Comparison of ENCODE assay signal across 12 cellular contexts in genomic region chr12:49332891-49333371, GRCh38. TPM values are rescaled to one million over a fixed set of nuclear protein-coding genes. Genes with fewer than 3 reads are reported as not detected.
DNase-seq lines count a peak whose midpoint lies in the region; ATAC-seq and TF ChIP-seq lines count a peak whose summit lies in the region.
"Had no signal": no experiment of that assay in that cellular context is flagged by ENCODE, and none has a peak within 500 bp of the region (broad histone marks: within the 10 kb centered on the region; RNA-seq: fewer than 3 reads in every experiment).

No MANE protein-coding gene starts in this region.

- no peaks in the 10 kb centered on the region for H4K20me1 ChIP-seq in fibroblast of lung (ENCODE audit: control insufficient read depth, extremely low read depth, insufficient read depth, low read length)

- TF ChIP-seq CTCF in CD8-positive, alpha-beta T cell (IDR thresholded peaks at IDR 0.05) = no peak
- TF ChIP-seq CTCF in fibroblast of lung (conservative IDR thresholded peaks at IDR 0.05 in 1 of 2, IDR thresholded peaks at IDR 0.05 in 1 of 2; ENCODE audit: low read depth in 1 of 2, low read length in 2 of 2) = no peak
- TF ChIP-seq CTCF in type B pancreatic cell (conservative IDR thresholded peaks at IDR 0.05) = no peak

- no peaks in the 10 kb centered on the region for H3K36me3 ChIP-seq in CD8-positive, alpha-beta T cell (ENCODE audit: insufficient read depth, low read length)
- peaks cover 5% of the 10 kb centered on the region for H3K36me3 ChIP-seq in fibroblast of lung (ENCODE audit: control insufficient read depth, insufficient read depth, low read length)
- H3K36me3 ChIP-seq: ascending aorta had no signal

- POLR2A ChIA-PET in CD8-positive, alpha-beta T cell (lab: Charles Lee) = interaction anchor here (1.7 kb wide), 1 partner anchor 8 kb away, joined by 7 read pairs; no protein-coding TSS in a partner anchor

- H3K36me3 Mint-ChIP-seq in CD8-positive, alpha-beta T cell = no peaks in the 10 kb centered on the region
- H3K36me3 Mint-ChIP-seq in type B pancreatic cell = peaks cover 4% of the 10 kb centered on the region

- peaks cover 18% of the 10 kb centered on the region for H3K27me3 ChIP-seq in CD8-positive, alpha-beta T cell (ENCODE audit: insufficient read depth, low read length)
- peaks cover 19% of the 10 kb centered on the region for H3K27me3 ChIP-seq in fibroblast of lung (ENCODE audit: control insufficient read depth, insufficient read depth, low read length)

- CTCF ChIA-PET in CD8-positive, alpha-beta T cell (lab: Charles Lee) = interaction anchor here (0.8 to 5.2 kb wide), 9 partner anchors 9 to 245 kb away, joined by 3 to 35 read pairs (median 8); partner anchors contain the start of genes DNAJC22, PRPH and TROAP

- peak overlapping the region; percentile 61 for H3K4me3 Mint-ChIP-seq in CD8-positive, alpha-beta T cell
- no peak overlapping the region for H3K4me3 Mint-ChIP-seq in type B pancreatic cell

- H3K27ac Mint-ChIP-seq in CD8-positive, alpha-beta T cell = no peak overlapping the region
- no peak overlapping the region for H3K27ac Mint-ChIP-seq in type B pancreatic cell

- H2AFZ ChIP-seq in fibroblast of lung (ENCODE audit: low read length) = peak overlapping the region; percentile 57

- H3K9ac ChIP-seq in fibroblast of lung (ENCODE audit: insufficient read depth, low read length) = no peak overlapping the region

- H3K4me2 ChIP-seq in fibroblast of lung (ENCODE audit: extremely low read depth, insufficient read depth, low read length) = no peak overlapping the region

- peaks cover 24% of the 10 kb centered on the region for H3K4me1 Mint-ChIP-seq in CD8-positive, alpha-beta T cell (ENCODE audit: low read depth)
- H3K4me1 Mint-ChIP-seq in type B pancreatic cell (ENCODE audit: unreplicated experiment) = peaks cover 19% of the 10 kb centered on the region

- no peak overlapping the region for H3K27ac ChIP-seq in CD8-positive, alpha-beta T cell (ENCODE audit: low read depth, low read length)
- H3K27ac ChIP-seq in fibroblast of lung (ENCODE audit: insufficient read depth, low read length) = no peak overlapping the region
- H3K27ac ChIP-seq: ascending aorta had no signal

- H3K4me3 ChIP-seq in CD8-positive, alpha-beta T cell (ENCODE audit: low read depth, low read length) = no peak overlapping the region
- H3K4me3 ChIP-seq in fibroblast of lung (replicated peaks in 1 of 4; ENCODE audit: control extremely low read depth in 1 of 4, insufficient read depth in 1 of 4, low read depth in 3 of 4, low read length in 4 of 4) = peak overlapping the region in 1 of 4 experiments; percentile 34

- no peaks in the 10 kb centered on the region for H3K79me2 ChIP-seq in fibroblast of lung (ENCODE audit: control insufficient read depth, insufficient read depth, low read length)

- H3K9me3 ChIP-seq in CD8-positive, alpha-beta T cell (ENCODE audit: low read length) = no peaks in the 10 kb centered on the region
- no peaks in the 10 kb centered on the region for H3K9me3 ChIP-seq in fibroblast of lung (ENCODE audit: control insufficient read depth, insufficient read depth, low read depth, low read length)
- H3K9me3 ChIP-seq: ascending aorta had no signal

- intact Hi-C loops in CD8-positive, alpha-beta T cell (cut with DNase I, micrococcal nuclease) = no loop called here

- H3K27me3 Mint-ChIP-seq in CD8-positive, alpha-beta T cell (ENCODE audit: low read depth) = peaks cover 45% of the 10 kb centered on the region
- H3K27me3 Mint-ChIP-seq in type B pancreatic cell = peaks cover 35% of the 10 kb centered on the region

- no peak for ATAC-seq in CD8-positive, alpha-beta T cell
- no peak for ATAC-seq in GM21360 (IDR thresholded peaks at IDR 0.05; ENCODE audit: unreplicated experiment)
- ATAC-seq: left ventricle myocardium superior had no signal

- no peak for DNase-seq in CD8-positive, alpha-beta T cell
- DNase-seq in NCI-H748 treated with DMSO at 0.1 percent for 48 hours (lab: John Stamatoyannopoulos, UW) = peak; percentile 27
- DNase-seq in fibroblast of lung (ENCODE audit: low read depth in 2 of 2) = no peak
- DNase-seq in retina = peak; percentile 33
- DNase-seq in putamen (ENCODE audit: low spot score) = no peak
- DNase-seq in NOMO-1 (lab: John Stamatoyannopoulos, UW; ENCODE audit: unreplicated experiment in 2 of 2) = no peak
- DNase-seq in type B pancreatic cell (ENCODE audit: extremely low spot score, unreplicated experiment) = no peak
- DNase-seq: left ventricle myocardium superior, NCI-H2227 treated with DMSO at 0.1 percent for 48 hours, SHP77 treated with DMSO at 0.1 percent for 48 hours had no signal

- H3K4me1 ChIP-seq in CD8-positive, alpha-beta T cell (ENCODE audit: insufficient read depth, low read length) = peaks cover 8% of the 10 kb centered on the region
- no peaks in the 10 kb centered on the region for H3K4me1 ChIP-seq in fibroblast of lung (ENCODE audit: control insufficient read depth, extremely low read depth, insufficient read depth, low read length)

- H3K9me3 Mint-ChIP-seq in CD8-positive, alpha-beta T cell = no peaks in the 10 kb centered on the region
- H3K9me3 Mint-ChIP-seq in type B pancreatic cell = no peaks in the 10 kb centered on the region

RNA-seq across cellular contexts. Expression of gene C1QL4, which starts 4.1 kb away (rescaled TPM):
- not detected for total RNA-seq in CD8-positive, alpha-beta T cell
- total RNA-seq in fibroblast of lung (0.17 TPM in 1 of 2 replicates, not detected in the other), type B pancreatic cell (ENCODE audit: low replicate concordance) (0.17 and 1.2 TPM in 2 replicates)
- 0.10 TPM in 1 of 2 replicates, not detected in the other for polyA plus RNA-seq in fibroblast of lung
- 0.08 and 0.56 TPM in 2 replicates for polyA plus RNA-seq in fibroblast of lung (2012)
- not detected in 2 replicates for polyA minus RNA-seq in fibroblast of lung (ENCODE audit: low replicate concordance)
- total RNA-seq: ascending aorta, left ventricle myocardium superior had no signal

RNA-seq across cellular contexts. Expression of gene TROAP, which starts 9.9 kb away (rescaled TPM):
- total RNA-seq in CD8-positive, alpha-beta T cell = under 1 TPM; 0.49 to 0.72 TPM
- total RNA-seq in fibroblast of lung (0.51 and 6.3 TPM in 2 replicates), type B pancreatic cell (ENCODE audit: low replicate concordance) (21.7 and 66.3 TPM in 2 replicates)
- polyA plus RNA-seq in fibroblast of lung = 4.8 and 22.4 TPM in 2 replicates
- 8.0 and 26.6 TPM in 2 replicates for polyA plus RNA-seq in fibroblast of lung (2012)
- polyA minus RNA-seq in fibroblast of lung (ENCODE audit: low replicate concordance) = 20.1 and 62.8 TPM in 2 replicates
- total RNA-seq: ascending aorta had no signal

RNA-seq across cellular contexts. Expression of gene DNAJC22, which starts 13.8 kb away (rescaled TPM):
- not detected for total RNA-seq in CD8-positive, alpha-beta T cell
- 4.6 and 4.8 TPM in 2 replicates for total RNA-seq in fibroblast of lung
- polyA plus RNA-seq in fibroblast of lung = 2.4 and 5.7 TPM in 2 replicates
- polyA plus RNA-seq in fibroblast of lung (2012) = 2.5 and 4.6 TPM in 2 replicates
- polyA minus RNA-seq in fibroblast of lung (ENCODE audit: low replicate concordance) = 2.1 and 8.0 TPM in 2 replicates
- 3.6 and 5.0 TPM in 2 replicates for total RNA-seq in type B pancreatic cell (ENCODE audit: low replicate concordance)
- total RNA-seq: ascending aorta had no signal

RNA-seq across cellular contexts. Expression of gene SPATS2, which starts 34.3 kb away (rescaled TPM):
- 1 to 10 TPM; 5.6 to 7.2 TPM for total RNA-seq in CD8-positive, alpha-beta T cell
- total RNA-seq in fibroblast of lung (14.1 and 22.1 TPM in 2 replicates), type B pancreatic cell (ENCODE audit: low replicate concordance) (32.0 and 40.3 TPM in 2 replicates)
- 33.2 and 43.6 TPM in 2 replicates for polyA plus RNA-seq in fibroblast of lung
- 22.5 and 23.7 TPM in 2 replicates for polyA plus RNA-seq in fibroblast of lung (2012)
- 41.3 and 84.8 TPM in 2 replicates for polyA minus RNA-seq in fibroblast of lung (ENCODE audit: low replicate concordance)

RNA-seq across cellular contexts. Expression of gene PRPH, which starts 38.0 kb away (rescaled TPM):
- not detected for total RNA-seq in CD8-positive, alpha-beta T cell
- total RNA-seq in fibroblast of lung (0.26 and 0.50 TPM in 2 replicates), type B pancreatic cell (ENCODE audit: low replicate concordance) (1.8 and 7.3 TPM in 2 replicates)
- 0.06 and 0.49 TPM in 2 replicates for polyA plus RNA-seq in fibroblast of lung
- polyA plus RNA-seq in fibroblast of lung (2012) = 0.75 TPM in 1 of 2 replicates, not detected in the other
- polyA minus RNA-seq in fibroblast of lung (ENCODE audit: low replicate concordance) = 0.70 TPM in 1 of 2 replicates, not detected in the other
- total RNA-seq: ascending aorta, left ventricle myocardium superior had no signal

Comparison
In these comparisons a context has a peak if more than half of its experiments do, and no peak if none do; other contexts are left out.
1. DNase-seq: peak in NCI-H748 treated with DMSO at 0.1 percent for 48 hours (single experiment) and retina (single experiment); none in CD8-positive, alpha-beta T cell (0 of 7), fibroblast of lung (0 of 2), putamen (single experiment), NOMO-1 (0 of 2) and type B pancreatic cell (single experiment).